ENCODE assay signal across 1 cellular context in genomic region chr3:12868039-12869024, GRCh38.
TF ChIP-seq lines count a peak whose summit lies in the region.

No MANE protein-coding gene starts in this region.

TF ChIP-seq in HepG2, 621 proteins besides CTCF, POLR2A, EP300 and RAD21 (continued from another document and continues in another):
- TF ChIP-seq LRRFIP1 (CRISPR knock-in tag; conservative IDR thresholded peaks at IDR 0.05) (no peak), ZNF644 (CRISPR knock-in tag; IDR thresholded peaks at IDR 0.05; ENCODE audit: low read depth) (no peak), MAFK (conservative IDR thresholded peaks at IDR 0.05 in 1 of 2, IDR thresholded peaks at IDR 0.05 in 1 of 2; ENCODE audit: low read length in 2 of 2) (peak; percentile 13 to 30; a peak in 1 of 4 replicates), GATAD2A (CRISPR knock-in tag; IDR thresholded peaks at IDR 0.05) (0 out of 2 replicates have a peak, but pooled peaks have one; percentile 30), THYN1 (CRISPR knock-in tag; IDR thresholded peaks at IDR 0.05; ENCODE audit: borderline replicate concordance, low read depth) (no peak), ZNF788 (CRISPR knock-in tag; IDR thresholded peaks at IDR 0.05; ENCODE audit: borderline replicate concordance) (peak; percentile 51; the same call in 1 of the 2 replicates), ZFP36 (IDR thresholded peaks at IDR 0.05; ENCODE audit: borderline replicate concordance, low read depth, low read length, partially characterized antibody) (no peak), SNAPC4 (CRISPR knock-in tag; IDR thresholded peaks at IDR 0.05) (no peak), ZNF556 (CRISPR knock-in tag; IDR thresholded peaks at IDR 0.05; ENCODE audit: borderline replicate concordance) (0 out of 2 replicates have a peak, but pooled peaks have one; percentile 53), GABPB1 (CRISPR knock-in tag; IDR thresholded peaks at IDR 0.05) (peak; percentile 22; the same call in 1 of the 2 replicates), IRF2 (CRISPR knock-in tag; IDR thresholded peaks at IDR 0.05) (peak; percentile 65; the same call in 1 of the 2 replicates), NR2F6 (IDR thresholded peaks at IDR 0.05) (no peak), NR2F6 (CRISPR knock-in tag; IDR thresholded peaks at IDR 0.05) (0 out of 2 replicates have a peak, but pooled peaks have one; percentile 9), BORCS8-MEF2B (CRISPR knock-in tag; IDR thresholded peaks at IDR 0.05) (no peak), ZNF263 (CRISPR knock-in tag; IDR thresholded peaks at IDR 0.05) (peak; percentile 80; the same call in 1 of the 2 replicates), YEATS2 (CRISPR knock-in tag; IDR thresholded peaks at IDR 0.05; ENCODE audit: borderline replicate concordance) (peak; percentile 57; the same call in 1 of the 2 replicates), ZBTB49 (CRISPR knock-in tag; IDR thresholded peaks at IDR 0.05; ENCODE audit: borderline replicate concordance) (no peak), ATM (IDR thresholded peaks at IDR 0.05; ENCODE audit: borderline replicate concordance) (no peak), SMC3 (IDR thresholded peaks at IDR 0.05; ENCODE audit: low read length) (peak; percentile 83), KDM2A (CRISPR knock-in tag; IDR thresholded peaks at IDR 0.05; ENCODE audit: borderline replicate concordance, low read depth) (peak; percentile 79), KLF13 (CRISPR knock-in tag; IDR thresholded peaks at IDR 0.05) (no peak), SYNCRIP (IDR thresholded peaks at IDR 0.05; ENCODE audit: insufficient read depth, low read depth, low read length) (no peak), ZNF572 (CRISPR knock-in tag; IDR thresholded peaks at IDR 0.05) (peak; percentile 64; the same call in 1 of the 2 replicates), KDM3A (CRISPR knock-in tag; IDR thresholded peaks at IDR 0.05; ENCODE audit: low read depth) (no peak), ZNF878 (CRISPR knock-in tag; IDR thresholded peaks at IDR 0.05) (no peak), ZNF10 (CRISPR knock-in tag; IDR thresholded peaks at IDR 0.05; ENCODE audit: borderline replicate concordance, low read depth) (no peak), SP4 (CRISPR knock-in tag; IDR thresholded peaks at IDR 0.05) (0 out of 2 replicates have a peak, but pooled peaks have one; percentile 25), CBX5 (CRISPR knock-in tag; IDR thresholded peaks at IDR 0.05; ENCODE audit: borderline replicate concordance) (peak; percentile 45; the same call in 1 of the 2 replicates), ZNF121 (CRISPR knock-in tag; IDR thresholded peaks at IDR 0.05) (no peak), ZMYM4 (CRISPR knock-in tag; IDR thresholded peaks at IDR 0.05) (no peak), SALL1 (CRISPR knock-in tag; IDR thresholded peaks at IDR 0.05) (peak; percentile 71), DNMT3B (CRISPR knock-in tag; conservative IDR thresholded peaks at IDR 0.05) (no peak), PRDM10 (CRISPR knock-in tag; IDR thresholded peaks at IDR 0.05; ENCODE audit: low read depth) (peak; percentile 50; the same call in 1 of the 2 replicates), TAF1 (CRISPR knock-in tag; IDR thresholded peaks at IDR 0.05) (no peak), HMGXB4 (CRISPR knock-in tag; IDR thresholded peaks at IDR 0.05; ENCODE audit: borderline replicate concordance in 1 of 2, low read depth in 1 of 2) (peak in 1 of 2 experiments; percentile 59; a peak in 1 of 4 replicates), ZNF740 (CRISPR knock-in tag; IDR thresholded peaks at IDR 0.05) (no peak), ZNF766 (CRISPR knock-in tag; IDR thresholded peaks at IDR 0.05; ENCODE audit: borderline replicate concordance) (no peak), STAG1 (CRISPR knock-in tag; IDR thresholded peaks at IDR 0.05) (peak; percentile 93)
- TF ChIP-seq, protein P1, sequence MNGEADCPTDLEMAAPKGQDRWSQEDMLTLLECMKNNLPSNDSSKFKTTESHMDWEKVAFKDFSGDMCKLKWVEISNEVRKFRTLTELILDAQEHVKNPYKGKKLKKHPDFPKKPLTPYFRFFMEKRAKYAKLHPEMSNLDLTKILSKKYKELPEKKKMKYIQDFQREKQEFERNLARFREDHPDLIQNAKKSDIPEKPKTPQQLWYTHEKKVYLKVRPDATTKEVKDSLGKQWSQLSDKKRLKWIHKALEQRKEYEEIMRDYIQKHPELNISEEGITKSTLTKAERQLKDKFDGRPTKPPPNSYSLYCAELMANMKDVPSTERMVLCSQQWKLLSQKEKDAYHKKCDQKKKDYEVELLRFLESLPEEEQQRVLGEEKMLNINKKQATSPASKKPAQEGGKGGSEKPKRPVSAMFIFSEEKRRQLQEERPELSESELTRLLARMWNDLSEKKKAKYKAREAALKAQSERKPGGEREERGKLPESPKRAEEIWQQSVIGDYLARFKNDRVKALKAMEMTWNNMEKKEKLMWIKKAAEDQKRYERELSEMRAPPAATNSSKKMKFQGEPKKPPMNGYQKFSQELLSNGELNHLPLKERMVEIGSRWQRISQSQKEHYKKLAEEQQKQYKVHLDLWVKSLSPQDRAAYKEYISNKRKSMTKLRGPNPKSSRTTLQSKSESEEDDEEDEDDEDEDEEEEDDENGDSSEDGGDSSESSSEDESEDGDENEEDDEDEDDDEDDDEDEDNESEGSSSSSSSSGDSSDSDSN (CRISPR knock-in tag; IDR thresholded peaks at IDR 0.05), result peak; percentile 77
- TF ChIP-seq, protein P2, sequence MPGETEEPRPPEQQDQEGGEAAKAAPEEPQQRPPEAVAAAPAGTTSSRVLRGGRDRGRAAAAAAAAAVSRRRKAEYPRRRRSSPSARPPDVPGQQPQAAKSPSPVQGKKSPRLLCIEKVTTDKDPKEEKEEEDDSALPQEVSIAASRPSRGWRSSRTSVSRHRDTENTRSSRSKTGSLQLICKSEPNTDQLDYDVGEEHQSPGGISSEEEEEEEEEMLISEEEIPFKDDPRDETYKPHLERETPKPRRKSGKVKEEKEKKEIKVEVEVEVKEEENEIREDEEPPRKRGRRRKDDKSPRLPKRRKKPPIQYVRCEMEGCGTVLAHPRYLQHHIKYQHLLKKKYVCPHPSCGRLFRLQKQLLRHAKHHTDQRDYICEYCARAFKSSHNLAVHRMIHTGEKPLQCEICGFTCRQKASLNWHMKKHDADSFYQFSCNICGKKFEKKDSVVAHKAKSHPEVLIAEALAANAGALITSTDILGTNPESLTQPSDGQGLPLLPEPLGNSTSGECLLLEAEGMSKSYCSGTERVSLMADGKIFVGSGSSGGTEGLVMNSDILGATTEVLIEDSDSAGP (CRISPR knock-in tag; IDR thresholded peaks at IDR 0.05; ENCODE audit: borderline replicate concordance), result peak; percentile 56; the same call in 1 of the 2 replicates
